In genomic region chr1:12067900-12068821, GRCh38 we compare ENCODE assay signal across 8 cellular contexts. TPM values are rescaled to one million over a fixed set of nuclear protein-coding genes. Genes with fewer than 3 reads are reported as not detected.
DNase-seq lines count a peak whose midpoint lies in the region; ATAC-seq, FAIRE-seq and TF ChIP-seq lines count a peak whose summit lies in the region.

No MANE protein-coding gene starts in this region.

- peaks cover 33% of the 10 kb centered on the region for H3K4me1 ChIP-seq in CD8-positive, alpha-beta memory T cell (ENCODE audit: insufficient read depth, low read length)

- CTCF ChIA-PET in CD8-positive, alpha-beta memory T cell (lab: Charles Lee) = interaction anchor here (1.5 kb wide), 1 partner anchor 11 kb away, joined by 4 read pairs; no protein-coding TSS in a partner anchor

- peak overlapping the region in 6 of 7 donors; percentile 39 to 85 (median 48) for H3K4me3 Mint-ChIP-seq in CD8-positive, alpha-beta memory T cell

- no peak overlapping the region for H3K4me3 ChIP-seq in CD8-positive, alpha-beta memory T cell (ENCODE audit: low read length)

- H3K36me3 Mint-ChIP-seq in CD8-positive, alpha-beta memory T cell = no peaks in the 10 kb centered on the region

- peaks cover 41 to 59% (median 58%) of the 10 kb centered on the region in 3 donors for H3K4me1 Mint-ChIP-seq in CD8-positive, alpha-beta memory T cell

- POLR2A ChIA-PET in CD8-positive, alpha-beta memory T cell (lab: Charles Lee) = no interaction called here

- H3K27ac Mint-ChIP-seq in CD8-positive, alpha-beta memory T cell = peak overlapping the region in 3 of 8 donors; percentile 23 to 45 (median 42)

- peak in 3 of 5 donors; percentile 14 to 54 (median 19) for DNase-seq in CD8-positive, alpha-beta memory T cell
- DNase-seq in H54 (ENCODE audit: insufficient read length, low spot score) (peak; percentile 52), left kidney (ENCODE audit: low read depth, low spot score) (peak; percentile 82), frontal cortex (ENCODE audit: low spot score in 2 of 2) (no peak), SK-N-DZ (ENCODE audit: low spot score) (no peak), NCI-H128 (lab: John Stamatoyannopoulos, UW; ENCODE audit: unreplicated experiment) (no peak)
- DNase-seq in activated CD4-positive, alpha-beta T cell treated with anti-CD3 and anti-CD28 coated beads, Interleukin-2, amount 50 U/mL, for 48 hours = peak; percentile 71 to 79

- peaks cover 27% of the 10 kb centered on the region for H3K27me3 ChIP-seq in CD8-positive, alpha-beta memory T cell (ENCODE audit: insufficient read depth, low read length, poor library complexity, severe bottlenecking)

- TF ChIP-seq POLR2A in H54 (IDR thresholded peaks at IDR 0.05; ENCODE audit: low read depth, low read length) = no peak

- ATAC-seq in HG02678 (IDR thresholded peaks at IDR 0.05; ENCODE audit: unreplicated experiment) = no peak

- no peaks in the 10 kb centered on the region for H3K36me3 ChIP-seq in CD8-positive, alpha-beta memory T cell (ENCODE audit: insufficient read depth, low read length)

- peaks cover 0 to under 1% (median 0%) of the 10 kb centered on the region in 5 donors for H3K9me3 Mint-ChIP-seq in CD8-positive, alpha-beta memory T cell

- peak overlapping the region; percentile 52 for H3K27ac ChIP-seq in CD8-positive, alpha-beta memory T cell (ENCODE audit: low read depth, low read length)

- H3K27me3 Mint-ChIP-seq in CD8-positive, alpha-beta memory T cell = peaks cover 50 to 63% of the 10 kb centered on the region in 2 donors

- no peaks in the 10 kb centered on the region for H3K9me3 ChIP-seq in CD8-positive, alpha-beta memory T cell (ENCODE audit: low read length)

- FAIRE-seq in H54 (lab: Jason Lieb, UNC) = no peak
- no peak for FAIRE-seq in frontal cortex (lab: Jason Lieb, UNC)

RNA-seq across cellular contexts. Expression of gene TNFRSF8, which starts 5.1 kb away (rescaled TPM):
- 1 to 10 TPM; 1.5 to 1.9 TPM for total RNA-seq in CD8-positive, alpha-beta memory T cell
- not detected for polyA plus RNA-seq in CD8-positive, alpha-beta memory T cell
- total RNA-seq in frontal cortex = not detected
- polyA plus RNA-seq in SK-N-DZ (2014; cell fraction: cytosol; rRNA removed) = 0.07 and 0.14 TPM in 2 replicates
- polyA plus RNA-seq in SK-N-DZ (2014; cell fraction: nucleus; rRNA removed) = not detected in 2 replicates

RNA-seq across cellular contexts. Expression of gene MIIP, which starts 48.9 kb away (rescaled TPM):
- 10 to 100 TPM; 37.0 to 37.6 TPM for total RNA-seq in CD8-positive, alpha-beta memory T cell
- polyA plus RNA-seq in CD8-positive, alpha-beta memory T cell = 31.6 TPM
- 31.8 TPM for total RNA-seq in frontal cortex
- 61.1 and 74.3 TPM in 2 replicates for polyA plus RNA-seq in SK-N-DZ (2014; cell fraction: cytosol; rRNA removed)
- 371 and 472 TPM in 2 replicates for polyA plus RNA-seq in SK-N-DZ (2014; cell fraction: nucleus; rRNA removed)

Comparison
In these comparisons a context has a peak if more than half of its experiments do, and no peak if none do; other contexts are left out.
1. DNase-seq: peak in CD8-positive, alpha-beta memory T cell (3 of 5), H54 (single experiment), activated CD4-positive, alpha-beta T cell treated with anti-CD3 and anti-CD28 coated beads, Interleukin-2, amount 50 U/mL, for 48 hours (2 of 2) and left kidney (single experiment); none in frontal cortex (0 of 2), SK-N-DZ (single experiment) and NCI-H128 (single experiment).